19 cellular contexts compared by ENCODE assay signal in genomic region chr7:18675579-18675978, GRCh38.
DNase-seq lines count a peak whose midpoint lies in the region; ATAC-seq, FAIRE-seq and TF ChIP-seq lines count a peak whose summit lies in the region.
"Had no signal": no experiment of that assay in that cellular context is flagged by ENCODE, and none has a peak within 500 bp of the region (broad histone marks: within the 10 kb centered on the region; RNA-seq: fewer than 3 reads in every experiment).

No MANE protein-coding gene starts in this region.

- H3K9me3 ChIP-seq in endodermal cell (ENCODE audit: control insufficient read depth, low read length), result no peaks in the 10 kb centered on the region
- H3K9me3 ChIP-seq: BE2C, HAP-1 had no signal

- H3K4me1 ChIP-seq in endodermal cell (ENCODE audit: control insufficient read depth, insufficient read depth, low read length), result no peaks in the 10 kb centered on the region

- ATAC-seq in memory B cell (ENCODE audit: low read depth), result no peak

- no peaks in the 10 kb centered on the region for H3K9me3 Mint-ChIP-seq in endodermal cell
- no peaks in the 10 kb centered on the region for H3K9me3 Mint-ChIP-seq in memory B cell

- peak overlapping the region; percentile 13 for H3K27ac Mint-ChIP-seq in endodermal cell
- H3K27ac Mint-ChIP-seq in memory B cell, result peak overlapping the region; percentile 13
- H3K27ac Mint-ChIP-seq: CD4-positive, CD25-positive, alpha-beta regulatory T cell; CD8-positive, alpha-beta memory T cell had no signal

- H3K27me3 Mint-ChIP-seq in endodermal cell (ENCODE audit: insufficient read depth), result no peaks in the 10 kb centered on the region
- H3K27me3 Mint-ChIP-seq in memory B cell, result no peaks in the 10 kb centered on the region
- H3K27me3 Mint-ChIP-seq: CD4-positive, CD25-positive, alpha-beta regulatory T cell; CD8-positive, alpha-beta memory T cell had no signal

- H3K36me3 Mint-ChIP-seq in endodermal cell (ENCODE audit: low read depth) (no peaks in the 10 kb centered on the region), memory B cell (peaks cover 35% of the 10 kb centered on the region)
- H3K36me3 Mint-ChIP-seq: CD4-positive, CD25-positive, alpha-beta regulatory T cell; CD8-positive, alpha-beta memory T cell had no signal

- H3K27me3 ChIP-seq in endodermal cell (ENCODE audit: control insufficient read depth, insufficient read depth, low read length, poor library complexity, severe bottlenecking), result no peaks in the 10 kb centered on the region
- H3K27me3 ChIP-seq: BE2C had no signal

- DNase-seq in H54 (ENCODE audit: insufficient read length, low spot score), result no peak
- DNase-seq in endodermal cell, result no peak
- DNase-seq in memory B cell (ENCODE audit: low spot score in 2 of 2), result no peak
- DNase-seq in head of caudate nucleus, result no peak
- no peak for DNase-seq in T-helper 9 cell
- DNase-seq in DMS79 treated with DMSO at 0.1 percent for 48 hours (lab: John Stamatoyannopoulos, UW), result no peak
- DNase-seq: ACHN; BE2C; C1 segment of cervical spinal cord; CD4-positive, CD25-positive, alpha-beta regulatory T cell; CD8-positive, alpha-beta memory T cell; COR-L47; GDM1; GOT3 had no signal

- TF ChIP-seq POLR2A in H54 (IDR thresholded peaks at IDR 0.05; ENCODE audit: low read depth, low read length), result no peak

- TF ChIP-seq CTCF in endodermal cell (conservative IDR thresholded peaks at IDR 0.05), result no peak

- no peak overlapping the region for H3K9ac ChIP-seq in endodermal cell (ENCODE audit: extremely low read depth, low read length, poor library complexity, severe bottlenecking)

- WGBS in endodermal cell (ENCODE audit: insufficient coverage in 1 of 2, insufficient read length in 1 of 2), 2 experiments, result 55 to 78% methylated on average over 2 of the region's 2 CpGs

- peaks cover 7% of the 10 kb centered on the region for H3K4me1 Mint-ChIP-seq in endodermal cell
- peaks cover 7% of the 10 kb centered on the region for H3K4me1 Mint-ChIP-seq in memory B cell
- H3K4me1 Mint-ChIP-seq: CD8-positive, alpha-beta memory T cell had no signal

- H3K36me3 ChIP-seq in endodermal cell (ENCODE audit: control insufficient read depth, insufficient read depth, low read length), result no peaks in the 10 kb centered on the region
- H3K36me3 ChIP-seq: BE2C had no signal

- H3K27ac ChIP-seq in endodermal cell (ENCODE audit: low read depth, low read length), result no peak overlapping the region

- peak; percentile 70 for FAIRE-seq in H54 (lab: Jason Lieb, UNC)
- FAIRE-seq: A204.1, D721Med, GM12892, GM18507 had no signal

- H3K4me3 Mint-ChIP-seq in endodermal cell, result no peak overlapping the region
- no peak overlapping the region for H3K4me3 Mint-ChIP-seq in memory B cell
- H3K4me3 Mint-ChIP-seq: CD4-positive, CD25-positive, alpha-beta regulatory T cell; CD8-positive, alpha-beta memory T cell had no signal

- intact Hi-C loops in head of caudate nucleus (cut with DNase I), result no loop called here

- no peak overlapping the region for H3K4me3 ChIP-seq in endodermal cell (ENCODE audit: low read length)
- H3K4me3 ChIP-seq: HAP-1 had no signal
